ENCODE assay signal across 3 cellular contexts in the genomic region with DNA sequence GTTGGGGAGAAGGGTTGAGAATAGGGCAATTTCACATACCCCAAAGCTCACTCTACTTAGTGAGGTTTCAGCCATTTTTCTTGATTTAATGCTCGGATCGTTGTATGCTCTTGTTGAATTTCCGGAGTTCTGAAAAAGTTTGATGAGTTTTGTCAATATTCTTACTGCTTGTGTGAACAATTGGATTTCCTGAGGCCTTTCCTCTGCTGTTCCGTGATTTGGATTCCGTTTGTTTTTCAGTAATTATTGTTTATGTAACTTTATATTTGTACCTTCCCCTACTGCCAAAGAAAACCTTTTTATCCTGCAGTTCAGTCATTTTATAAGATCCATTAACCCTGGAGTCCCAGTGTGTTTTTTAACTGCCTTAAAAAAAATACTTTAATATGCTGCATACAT.
TF ChIP-seq lines count a peak whose summit lies in the region.

No MANE protein-coding gene starts in this region.

TF ChIP-seq in GM23338, 12 proteins besides CTCF, POLR2A, EP300 and RAD21:
- TF ChIP-seq EZH2phosphoT487 (IDR thresholded peaks at IDR 0.05; ENCODE audit: unreplicated experiment) = no peak

TF ChIP-seq in GM12878, 131 proteins besides CTCF, POLR2A, EP300 and RAD21:
- TF ChIP-seq BMI1 (IDR thresholded peaks at IDR 0.05; ENCODE audit: borderline replicate concordance) (no peak), PAX5 (IDR thresholded peaks at IDR 0.05; ENCODE audit: borderline replicate concordance, low read depth, low read length) (no peak), MXI1 (IDR thresholded peaks at IDR 0.05; ENCODE audit: low read depth, low read length) (no peak), SPI1 (IDR thresholded peaks at IDR 0.05; ENCODE audit: borderline replicate concordance, insufficient read depth, low read depth, low read length) (no peak), ZNF622 (IDR thresholded peaks at IDR 0.05) (no peak), CEBPB (IDR thresholded peaks at IDR 0.05; ENCODE audit: borderline replicate concordance in 1 of 2, low read depth in 2 of 2, low read length in 2 of 2) (no peak), TCF3 (IDR thresholded peaks at IDR 0.05; ENCODE audit: borderline replicate concordance, insufficient read depth, low read depth, low read length) (no peak)
- TF ChIP-seq, protein P1, sequence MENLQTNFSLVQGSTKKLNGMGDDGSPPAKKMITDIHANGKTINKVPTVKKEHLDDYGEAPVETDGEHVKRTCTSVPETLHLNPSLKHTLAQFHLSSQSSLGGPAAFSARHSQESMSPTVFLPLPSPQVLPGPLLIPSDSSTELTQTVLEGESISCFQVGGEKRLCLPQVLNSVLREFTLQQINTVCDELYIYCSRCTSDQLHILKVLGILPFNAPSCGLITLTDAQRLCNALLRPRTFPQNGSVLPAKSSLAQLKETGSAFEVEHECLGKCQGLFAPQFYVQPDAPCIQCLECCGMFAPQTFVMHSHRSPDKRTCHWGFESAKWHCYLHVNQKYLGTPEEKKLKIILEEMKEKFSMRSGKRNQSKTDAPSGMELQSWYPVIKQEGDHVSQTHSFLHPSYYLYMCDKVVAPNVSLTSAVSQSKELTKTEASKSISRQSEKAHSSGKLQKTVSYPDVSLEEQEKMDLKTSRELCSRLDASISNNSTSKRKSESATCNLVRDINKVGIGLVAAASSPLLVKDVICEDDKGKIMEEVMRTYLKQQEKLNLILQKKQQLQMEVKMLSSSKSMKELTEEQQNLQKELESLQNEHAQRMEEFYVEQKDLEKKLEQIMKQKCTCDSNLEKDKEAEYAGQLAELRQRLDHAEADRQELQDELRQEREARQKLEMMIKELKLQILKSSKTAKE (IDR thresholded peaks at IDR 0.05; ENCODE audit: low read depth, poor library complexity, severe bottlenecking) = no peak

TF ChIP-seq in SK-N-SH, 30 proteins besides CTCF, POLR2A, EP300 and RAD21:
- TF ChIP-seq, protein P2, sequence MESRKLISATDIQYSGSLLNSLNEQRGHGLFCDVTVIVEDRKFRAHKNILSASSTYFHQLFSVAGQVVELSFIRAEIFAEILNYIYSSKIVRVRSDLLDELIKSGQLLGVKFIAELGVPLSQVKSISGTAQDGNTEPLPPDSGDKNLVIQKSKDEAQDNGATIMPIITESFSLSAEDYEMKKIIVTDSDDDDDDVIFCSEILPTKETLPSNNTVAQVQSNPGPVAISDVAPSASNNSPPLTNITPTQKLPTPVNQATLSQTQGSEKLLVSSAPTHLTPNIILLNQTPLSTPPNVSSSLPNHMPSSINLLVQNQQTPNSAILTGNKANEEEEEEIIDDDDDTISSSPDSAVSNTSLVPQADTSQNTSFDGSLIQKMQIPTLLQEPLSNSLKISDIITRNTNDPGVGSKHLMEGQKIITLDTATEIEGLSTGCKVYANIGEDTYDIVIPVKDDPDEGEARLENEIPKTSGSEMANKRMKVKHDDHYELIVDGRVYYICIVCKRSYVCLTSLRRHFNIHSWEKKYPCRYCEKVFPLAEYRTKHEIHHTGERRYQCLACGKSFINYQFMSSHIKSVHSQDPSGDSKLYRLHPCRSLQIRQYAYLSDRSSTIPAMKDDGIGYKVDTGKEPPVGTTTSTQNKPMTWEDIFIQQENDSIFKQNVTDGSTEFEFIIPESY (IDR thresholded peaks at IDR 0.05; ENCODE audit: borderline replicate concordance, low read depth) = no peak
- TF ChIP-seq CHD2 (IDR thresholded peaks at IDR 0.05; ENCODE audit: low read length, partially characterized antibody) (no peak), MEF2A (IDR thresholded peaks at IDR 0.05; ENCODE audit: borderline replicate concordance, low read depth) (no peak), RCOR1 (IDR thresholded peaks at IDR 0.05; ENCODE audit: low read length) (no peak), YY1 (IDR thresholded peaks at IDR 0.05; ENCODE audit: low read depth) (no peak), FOXM1 (IDR thresholded peaks at IDR 0.05; ENCODE audit: low read depth) (no peak), NFIC (IDR thresholded peaks at IDR 0.05; ENCODE audit: borderline replicate concordance) (no peak), GABPA (IDR thresholded peaks at IDR 0.05; ENCODE audit: low read depth) (no peak)
- TF ChIP-seq, protein P3, sequence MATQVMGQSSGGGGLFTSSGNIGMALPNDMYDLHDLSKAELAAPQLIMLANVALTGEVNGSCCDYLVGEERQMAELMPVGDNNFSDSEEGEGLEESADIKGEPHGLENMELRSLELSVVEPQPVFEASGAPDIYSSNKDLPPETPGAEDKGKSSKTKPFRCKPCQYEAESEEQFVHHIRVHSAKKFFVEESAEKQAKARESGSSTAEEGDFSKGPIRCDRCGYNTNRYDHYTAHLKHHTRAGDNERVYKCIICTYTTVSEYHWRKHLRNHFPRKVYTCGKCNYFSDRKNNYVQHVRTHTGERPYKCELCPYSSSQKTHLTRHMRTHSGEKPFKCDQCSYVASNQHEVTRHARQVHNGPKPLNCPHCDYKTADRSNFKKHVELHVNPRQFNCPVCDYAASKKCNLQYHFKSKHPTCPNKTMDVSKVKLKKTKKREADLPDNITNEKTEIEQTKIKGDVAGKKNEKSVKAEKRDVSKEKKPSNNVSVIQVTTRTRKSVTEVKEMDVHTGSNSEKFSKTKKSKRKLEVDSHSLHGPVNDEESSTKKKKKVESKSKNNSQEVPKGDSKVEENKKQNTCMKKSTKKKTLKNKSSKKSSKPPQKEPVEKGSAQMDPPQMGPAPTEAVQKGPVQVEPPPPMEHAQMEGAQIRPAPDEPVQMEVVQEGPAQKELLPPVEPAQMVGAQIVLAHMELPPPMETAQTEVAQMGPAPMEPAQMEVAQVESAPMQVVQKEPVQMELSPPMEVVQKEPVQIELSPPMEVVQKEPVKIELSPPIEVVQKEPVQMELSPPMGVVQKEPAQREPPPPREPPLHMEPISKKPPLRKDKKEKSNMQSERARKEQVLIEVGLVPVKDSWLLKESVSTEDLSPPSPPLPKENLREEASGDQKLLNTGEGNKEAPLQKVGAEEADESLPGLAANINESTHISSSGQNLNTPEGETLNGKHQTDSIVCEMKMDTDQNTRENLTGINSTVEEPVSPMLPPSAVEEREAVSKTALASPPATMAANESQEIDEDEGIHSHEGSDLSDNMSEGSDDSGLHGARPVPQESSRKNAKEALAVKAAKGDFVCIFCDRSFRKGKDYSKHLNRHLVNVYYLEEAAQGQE (IDR thresholded peaks at IDR 0.05; ENCODE audit: low read depth, low read length) = no peak
- TF ChIP-seq, protein P4, sequence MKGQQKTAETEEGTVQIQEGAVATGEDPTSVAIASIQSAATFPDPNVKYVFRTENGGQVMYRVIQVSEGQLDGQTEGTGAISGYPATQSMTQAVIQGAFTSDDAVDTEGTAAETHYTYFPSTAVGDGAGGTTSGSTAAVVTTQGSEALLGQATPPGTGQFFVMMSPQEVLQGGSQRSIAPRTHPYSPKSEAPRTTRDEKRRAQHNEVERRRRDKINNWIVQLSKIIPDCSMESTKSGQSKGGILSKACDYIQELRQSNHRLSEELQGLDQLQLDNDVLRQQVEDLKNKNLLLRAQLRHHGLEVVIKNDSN (IDR thresholded peaks at IDR 0.05; ENCODE audit: borderline replicate concordance, low read depth) = no peak
TF ChIP-seq in SK-N-SH: peak in this region for 0.
